16 cellular contexts compared by ENCODE assay signal in the genomic region with DNA sequence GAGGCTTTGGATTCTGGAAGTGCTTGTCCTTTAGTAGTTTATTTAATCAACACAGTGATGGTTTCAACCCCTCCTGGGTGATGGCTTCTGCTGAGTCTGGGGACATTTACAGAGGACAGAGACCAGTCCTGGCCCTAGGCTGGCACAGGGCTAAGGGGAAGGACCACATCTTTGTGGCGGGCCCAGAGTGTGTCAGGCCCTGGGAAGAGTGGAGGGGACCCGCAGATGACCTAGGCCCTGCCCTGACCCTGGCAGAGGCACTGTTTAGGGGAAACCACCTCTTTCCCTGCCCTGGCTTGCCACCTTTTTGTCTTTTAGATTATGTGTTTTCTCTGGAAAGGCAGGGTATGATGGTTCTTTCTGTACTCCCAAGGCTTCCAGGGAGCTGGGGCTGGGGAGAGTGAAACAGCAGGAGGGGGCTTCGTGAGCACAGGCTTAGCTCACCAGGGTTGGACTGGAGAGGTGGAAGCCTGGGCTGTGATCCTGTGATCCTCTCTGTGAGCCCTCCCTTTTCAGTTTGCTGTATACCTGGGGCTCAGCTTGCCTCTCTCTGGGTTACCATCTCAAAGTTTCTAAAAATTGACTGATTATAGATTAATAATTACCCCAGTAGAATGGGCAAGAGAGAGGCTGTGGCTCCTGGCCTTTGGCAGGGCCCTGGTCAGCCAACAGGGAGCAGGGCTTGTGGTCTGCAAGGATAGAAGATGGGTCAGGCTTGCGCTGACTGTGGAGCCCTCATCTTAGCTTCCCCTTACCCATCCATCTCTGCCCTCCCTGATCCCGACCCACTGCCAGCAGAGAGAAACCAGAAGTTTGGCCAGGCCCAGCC. TPM values are rescaled to one million over a fixed set of nuclear protein-coding genes. Genes with fewer than 3 reads are reported as not detected.
DNase-seq lines count a peak whose midpoint lies in the region; ATAC-seq and TF ChIP-seq lines count a peak whose summit lies in the region.
"Had no signal": no experiment of that assay in that cellular context is flagged by ENCODE, and none has a peak within 500 bp of the region (broad histone marks: within the 10 kb centered on the region; RNA-seq: fewer than 3 reads in every experiment).

No MANE protein-coding gene starts in this region.

- H3K27ac ChIP-seq in RWPE1: peak overlapping the region; percentile 96
- peak overlapping the region; percentile 86 for H3K27ac ChIP-seq in hepatocyte
- H3K27ac ChIP-seq in prostate gland: peak overlapping the region; percentile 73 to 76
- H3K27ac ChIP-seq in naive thymus-derived CD4-positive, alpha-beta T cell (ENCODE audit: low read depth, low read length): no peak overlapping the region

- intact Hi-C loops in prostate gland (cut with DNase I): no loop called here
- intact Hi-C loops in naive thymus-derived CD4-positive, alpha-beta T cell (cut with micrococcal nuclease): no loop called here

- TF ChIP-seq CTCF in RWPE1 (conservative IDR thresholded peaks at IDR 0.05; ENCODE audit: low read depth): no peak
- TF ChIP-seq CTCF in hepatocyte (IDR thresholded peaks at IDR 0.05; ENCODE audit: poor library complexity): no peak
- TF ChIP-seq CTCF in prostate gland (IDR thresholded peaks at IDR 0.05): no peak

- H3K4me1 Mint-ChIP-seq in naive thymus-derived CD4-positive, alpha-beta T cell: peaks cover 0 to 5% (median 0%) of the 10 kb centered on the region in 7 donors
- H3K4me1 Mint-ChIP-seq: activated naive CD4-positive, alpha-beta T cell treated with anti-CD3 and anti-CD28 coated beads, Interleukin-2, amount 10 ng/mL, durations not matched to agents 7 days and 5 days had no signal

- H3K4me1 ChIP-seq in hepatocyte (ENCODE audit: insufficient read depth): peaks cover 73% of the 10 kb centered on the region
- H3K4me1 ChIP-seq in prostate gland (replicated peaks): peaks cover 16% of the 10 kb centered on the region
- H3K4me1 ChIP-seq in naive thymus-derived CD4-positive, alpha-beta T cell (ENCODE audit: control insufficient read depth in 2 of 2, insufficient read depth in 2 of 2, low read length in 2 of 2): no peaks in the 10 kb centered on the region

- peaks cover 0 to 2% (median 0%) of the 10 kb centered on the region in 11 donors for H3K9me3 Mint-ChIP-seq in naive thymus-derived CD4-positive, alpha-beta T cell
- H3K9me3 Mint-ChIP-seq: activated naive CD4-positive, alpha-beta T cell treated with anti-CD3 and anti-CD28 coated beads, Interleukin-2, amount 10 ng/mL, durations not matched to agents 7 days and 5 days; naive B cell; T-helper 1 cell treated with Interleukin-12 subunit alpha and Interleukin-12 subunit beta and Interleukin-4 antibody, amounts not matched to agents 30 μg/mL and 1 μg/mL, for 36 hours had no signal

- CTCF ChIA-PET in RWPE1 (lab: Yijun Ruan, JAX): interaction anchor here (0.5 kb wide), 1 partner anchor 804 kb away, joined by 3 read pairs; no protein-coding TSS in a partner anchor
- CTCF ChIA-PET in naive thymus-derived CD4-positive, alpha-beta T cell (lab: Charles Lee): no interaction called here

- no peaks in the 10 kb centered on the region for H3K27me3 ChIP-seq in hepatocyte
- no peaks in the 10 kb centered on the region for H3K27me3 ChIP-seq in prostate gland (replicated peaks; ENCODE audit: insufficient read depth)
- H3K27me3 ChIP-seq in naive thymus-derived CD4-positive, alpha-beta T cell (ENCODE audit: control insufficient read depth in 2 of 2, insufficient read depth in 2 of 2, low read length in 2 of 2): no peaks in the 10 kb centered on the region

- in situ Hi-C loops in ACHN (cut with HindIII; ENCODE audit: low pct_ligation_motif_present, low pct_unique_long_range_greater_than_20kb, low sequenced_read_pairs): no loop called here

- TF ChIP-seq POLR2A in prostate gland (IDR thresholded peaks at IDR 0.05): no peak

- peaks cover 0 to 18% (median 4%) of the 10 kb centered on the region in 5 donors for H3K27me3 Mint-ChIP-seq in naive thymus-derived CD4-positive, alpha-beta T cell

- DNase-seq in ACHN: peak; percentile 59
- no peak for DNase-seq in RWPE1 (ENCODE audit: low spot score)
- DNase-seq in hepatocyte (ENCODE audit: low spot score): no peak
- DNase-seq in prostate gland (ENCODE audit: low spot score): no peak
- no peak for DNase-seq in naive thymus-derived CD4-positive, alpha-beta T cell
- no peak for DNase-seq in NCI-H446 (lab: John Stamatoyannopoulos, UW)
- no peak for DNase-seq in DMS53 treated with DMSO at 0.1 percent for 48 hours (lab: John Stamatoyannopoulos, UW; ENCODE audit: unreplicated experiment)
- DNase-seq: activated CD4-positive, alpha-beta T cell treated with anti-CD3 and anti-CD28 coated beads, Interleukin-2, amount 50 U/mL, for 48 hours; activated naive CD4-positive, alpha-beta T cell treated with anti-CD3 and anti-CD28 coated beads, Interleukin-2, amount 10 ng/mL, durations not matched to agents 7 days and 5 days; dermis blood vessel endothelial cell; naive B cell; stimulated activated CD4-positive, alpha-beta T cell treated with anti-CD3 and anti-CD28 coated beads, Interleukin-1b, Interleukin-23, amount 100 ng/mL, for 48 hours; stimulated activated naive CD4-positive, alpha-beta T cell had no signal

- no peak overlapping the region for H3K4me3 Mint-ChIP-seq in naive thymus-derived CD4-positive, alpha-beta T cell
- H3K4me3 Mint-ChIP-seq: activated naive CD4-positive, alpha-beta T cell treated with anti-CD3 and anti-CD28 coated beads, Interleukin-2, amount 10 ng/mL, durations not matched to agents 7 days and 5 days; T-helper 1 cell treated with Interleukin-12 subunit alpha and Interleukin-12 subunit beta and Interleukin-4 antibody, amounts not matched to agents 30 μg/mL and 1 μg/mL, for 36 hours had no signal

- peaks cover 16% of the 10 kb centered on the region for H3K79me2 ChIP-seq in hepatocyte

- H3K9me3 ChIP-seq in hepatocyte (ENCODE audit: low read depth): no peaks in the 10 kb centered on the region
- no peaks in the 10 kb centered on the region for H3K9me3 ChIP-seq in prostate gland
- no peaks in the 10 kb centered on the region for H3K9me3 ChIP-seq in naive thymus-derived CD4-positive, alpha-beta T cell (ENCODE audit: control insufficient read depth in 2 of 3, low read length in 3 of 3)

- H3K36me3 ChIP-seq in hepatocyte (replicated peaks; ENCODE audit: insufficient read depth, low read depth) (no peaks in the 10 kb centered on the region), prostate gland (no peaks in the 10 kb centered on the region)
- no peaks in the 10 kb centered on the region for H3K36me3 ChIP-seq in naive thymus-derived CD4-positive, alpha-beta T cell (ENCODE audit: control insufficient read depth in 2 of 3, insufficient read depth in 3 of 3, low read length in 3 of 3)

- WGBS in hepatocyte (ENCODE audit: low lambda C conversion rate, missing lambda C conversion rate): 85% methylated on average over 5 of the region's 5 CpGs
- WGBS in prostate gland: 79% methylated on average over 5 of the region's 5 CpGs

- no peak overlapping the region for H3K4me3 ChIP-seq in hepatocyte
- no peak overlapping the region for H3K4me3 ChIP-seq in prostate gland
- H3K4me3 ChIP-seq in naive thymus-derived CD4-positive, alpha-beta T cell (ENCODE audit: low read length): no peak overlapping the region

- H4K20me1 ChIP-seq in hepatocyte (ENCODE audit: insufficient read depth, poor library complexity, severe bottlenecking): no peaks in the 10 kb centered on the region

- H3K9me2 ChIP-seq in hepatocyte (replicated peaks; ENCODE audit: insufficient read depth): no peaks in the 10 kb centered on the region

- no peak overlapping the region for H2AFZ ChIP-seq in hepatocyte

- POLR2A ChIA-PET in RWPE1 (lab: Yijun Ruan, JAX; ENCODE audit: low non-redundant PET): no interaction called here
- POLR2A ChIA-PET in naive thymus-derived CD4-positive, alpha-beta T cell (lab: Charles Lee): no interaction called here

- peak overlapping the region in 1 of 9 donors; percentile 40 for H3K27ac Mint-ChIP-seq in naive thymus-derived CD4-positive, alpha-beta T cell
- H3K27ac Mint-ChIP-seq: activated naive CD4-positive, alpha-beta T cell treated with anti-CD3 and anti-CD28 coated beads, Interleukin-2, amount 10 ng/mL, durations not matched to agents 7 days and 5 days; T-helper 1 cell treated with Interleukin-12 subunit alpha and Interleukin-12 subunit beta and Interleukin-4 antibody, amounts not matched to agents 30 μg/mL and 1 μg/mL, for 36 hours had no signal

- H3K4me2 ChIP-seq in hepatocyte: no peak overlapping the region

- H3K36me3 Mint-ChIP-seq in naive thymus-derived CD4-positive, alpha-beta T cell: no peaks in the 10 kb centered on the region
- H3K36me3 Mint-ChIP-seq: activated naive CD4-positive, alpha-beta T cell treated with anti-CD3 and anti-CD28 coated beads, Interleukin-2, amount 10 ng/mL, durations not matched to agents 7 days and 5 days; naive B cell had no signal

- no peak for ATAC-seq in HG02571 (IDR thresholded peaks at IDR 0.05; ENCODE audit: unreplicated experiment)
- ATAC-seq in naive thymus-derived CD4-positive, alpha-beta T cell: no peak

RNA-seq across cellular contexts. Expression of a gene that starts 1.8 kb away (rescaled TPM):
- 6.9 and 8.4 TPM in 2 replicates for total RNA-seq in hepatocyte
- 5.3 and 7.1 TPM in 2 replicates for polyA plus RNA-seq in hepatocyte
- 10 to 100 TPM; 13.7 to 61.0 TPM for total RNA-seq in prostate gland
- under 1 TPM in 4 of 5 experiments, not detected in 1; 0.07 to 0.59 (median 0.12) TPM for total RNA-seq in naive thymus-derived CD4-positive, alpha-beta T cell
- not detected for polyA plus RNA-seq in naive thymus-derived CD4-positive, alpha-beta T cell

RNA-seq across cellular contexts. Expression of a gene that starts 22.3 kb away (rescaled TPM):
- total RNA-seq in hepatocyte: 0.92 and 1.1 TPM in 2 replicates
- polyA plus RNA-seq in hepatocyte: 0.83 and 1.8 TPM in 2 replicates
- total RNA-seq in prostate gland: 10 to 100 TPM in 1 of 2 donors, 1 to 10 TPM in 1; 1.2 to 14.1 TPM
- total RNA-seq in naive thymus-derived CD4-positive, alpha-beta T cell: not detected
- under 1 TPM in 1 of 2 donors, not detected in 1; 0.15 TPM for polyA plus RNA-seq in naive thymus-derived CD4-positive, alpha-beta T cell
- total RNA-seq: G401 had no signal
